In the genomic region with DNA sequence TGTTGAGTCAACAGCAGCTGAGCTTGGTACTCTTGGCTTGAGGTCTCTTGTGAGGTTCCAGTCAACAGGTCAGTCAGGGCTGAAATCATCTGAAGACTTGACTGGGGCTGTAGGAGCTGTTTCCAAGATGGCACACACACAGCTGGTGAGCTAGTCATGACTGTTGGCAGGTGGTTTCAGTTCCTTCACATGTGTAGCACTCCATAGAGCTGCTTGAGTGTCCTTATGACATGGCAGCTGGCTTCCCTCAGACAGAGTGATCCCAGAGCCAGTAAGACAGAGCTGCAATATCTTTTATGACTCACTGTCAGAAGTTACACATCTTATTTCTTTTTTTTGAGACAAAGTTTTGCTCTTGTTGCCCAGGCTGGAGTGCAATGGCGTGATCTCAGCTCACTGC, we compare ENCODE assay signal across 1 cellular context.
TF ChIP-seq lines count a peak whose summit lies in the region.

No MANE protein-coding gene starts in this region.

TF ChIP-seq in GM12878, 131 proteins besides CTCF, POLR2A, EP300 and RAD21 (continued from another document):
- TF ChIP-seq TCF12 (IDR thresholded peaks at IDR 0.05; ENCODE audit: low read depth, low read length) (peak; percentile 87), MYC (IDR thresholded peaks at IDR 0.05; ENCODE audit: insufficient read depth, insufficient read length, insufficient replicate concordance, low read length, severe bottlenecking) (no peak), SPI1 (IDR thresholded peaks at IDR 0.05; ENCODE audit: borderline replicate concordance, insufficient read depth, low read depth, low read length) (peak; percentile 53), TCF3 (IDR thresholded peaks at IDR 0.05; ENCODE audit: borderline replicate concordance, insufficient read depth, low read depth, low read length) (peak; percentile 39; the same call in 1 of the 2 replicates), YY1 (IDR thresholded peaks at IDR 0.05; ENCODE audit: low read depth, low read length) (0 out of 2 replicates have a peak, but pooled peaks have one; percentile 29), NFYA (IDR thresholded peaks at IDR 0.05; ENCODE audit: borderline replicate concordance, low read depth, low read length) (no peak), ZZZ3 (IDR thresholded peaks at IDR 0.05; ENCODE audit: control insufficient read depth, insufficient read length, low read depth) (no peak)
